ENCODE assay signal across 8 cellular contexts in the genomic region with DNA sequence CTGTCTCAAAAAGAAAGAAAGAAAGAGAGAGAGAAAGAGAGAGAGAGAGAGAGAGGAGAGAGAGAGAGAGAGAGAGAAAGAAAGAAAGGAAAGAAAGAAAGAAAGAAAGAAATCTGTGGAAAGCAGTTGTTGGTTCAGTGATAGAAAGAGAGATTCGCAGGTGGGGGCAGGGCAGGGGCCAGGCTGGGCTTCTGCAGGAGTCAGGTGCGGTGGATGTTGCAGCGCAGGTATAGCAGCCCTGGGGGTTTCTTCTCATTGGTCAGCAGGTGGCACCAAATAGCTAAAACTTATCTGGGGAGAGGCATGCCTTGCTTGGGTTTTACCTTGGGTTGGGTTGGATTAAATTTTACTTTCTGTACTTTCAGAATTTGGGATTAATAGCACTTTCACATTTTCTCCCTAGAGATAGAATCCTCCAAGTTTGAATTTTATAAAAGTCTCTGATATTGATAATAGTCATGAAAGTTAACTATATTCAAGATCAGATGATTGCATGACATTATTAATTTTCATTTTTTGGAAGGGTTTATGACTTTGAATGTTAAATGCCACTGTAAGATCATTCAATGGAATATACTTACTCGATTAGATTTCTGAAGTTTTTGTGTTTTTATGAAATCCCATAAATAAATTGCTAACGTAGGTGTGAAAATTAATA.
A peak's percentile ranks its signal among the peaks of the same experiment; 100 is the strongest.
DNase-seq lines count a peak whose midpoint lies in the region; ATAC-seq and TF ChIP-seq lines count a peak whose summit lies in the region.

No MANE protein-coding gene starts in this region.

- H3K4me1 ChIP-seq in DND-41 (ENCODE audit: insufficient read depth, low read length): no peaks in the 10 kb centered on the region
- H3K4me1 ChIP-seq in KMS-11 (ENCODE audit: low read depth, poor library complexity, severe bottlenecking): peaks cover 59% of the 10 kb centered on the region
- H3K4me1 ChIP-seq in PC-9 (replicated peaks; ENCODE audit: insufficient read depth): peaks cover 19% of the 10 kb centered on the region
- peaks cover 20 to 63% of the 10 kb centered on the region in 2 donors for H3K4me1 ChIP-seq in gastrocnemius medialis

- in situ Hi-C loops in gastrocnemius medialis (cut with MboI; ENCODE audit: low sequenced_read_pairs in 4 of 4): loop anchor here (5.0 to 25.0 kb wide), 5 partner anchors 180 to 410 kb away; a partner anchor contains a TSS

- H3K27me3 ChIP-seq in DND-41 (ENCODE audit: insufficient read depth, low read length, poor library complexity): no peaks in the 10 kb centered on the region
- no peaks in the 10 kb centered on the region for H3K27me3 ChIP-seq in KMS-11 (ENCODE audit: insufficient read depth, low read depth)
- H3K27me3 ChIP-seq in PC-9 (ENCODE audit: insufficient read depth, low read depth): no peaks in the 10 kb centered on the region
- no peaks in the 10 kb centered on the region for H3K27me3 ChIP-seq in gastrocnemius medialis

- H3K36me3 ChIP-seq in DND-41 (ENCODE audit: insufficient read depth, low read length) (0 out of 2 replicates have a peak, but pooled peaks cover 4% of the 10 kb centered on the region), KMS-11 (ENCODE audit: insufficient read depth) (no peaks in the 10 kb centered on the region), PC-9 (ENCODE audit: low read depth) (no peaks in the 10 kb centered on the region), gastrocnemius medialis (peaks cover 0 to 13% of the 10 kb centered on the region in 2 donors)

- H3K36me3 Mint-ChIP-seq in glutamatergic neuron (ENCODE audit: unreplicated experiment): peaks cover 3% of the 10 kb centered on the region

- peaks cover 6% of the 10 kb centered on the region for H3K27me3 Mint-ChIP-seq in glutamatergic neuron (ENCODE audit: unreplicated experiment)

- H3K4me3 Mint-ChIP-seq in glutamatergic neuron (ENCODE audit: unreplicated experiment): no peak overlapping the region

- intact Hi-C loops in PC-9 (cut with micrococcal nuclease; ENCODE audit: unreplicated experiment): loop anchor here (1.0 to 10.0 kb wide), 9 partner anchors 66 to 405 kb away; a partner anchor contains a TSS
- intact Hi-C loops in gastrocnemius medialis (cut with DNase I; ENCODE audit: low total_unique reads): loop anchor here (2.0 to 10.0 kb wide), 3 partner anchors 82 to 180 kb away; no protein-coding TSS in a partner anchor

- peak overlapping the region; percentile 40 for H3K27ac Mint-ChIP-seq in glutamatergic neuron (ENCODE audit: unreplicated experiment)

- TF ChIP-seq CTCF in DND-41 (IDR thresholded peaks at IDR 0.05; ENCODE audit: borderline replicate concordance, extremely low read depth, low read length, poor library complexity, severe bottlenecking) (peak; percentile 85), KMS-11 (conservative IDR thresholded peaks at IDR 0.05; ENCODE audit: low read depth, low read length) (peak; percentile 85), PC-9 (conservative IDR thresholded peaks at IDR 0.05) (peak; percentile 90), glutamatergic neuron (IDR thresholded peaks at IDR 0.05; ENCODE audit: partially characterized antibody, unreplicated experiment) (peak; percentile 43), gastrocnemius medialis (IDR thresholded peaks at IDR 0.05 in 4 of 5, conservative IDR thresholded peaks at IDR 0.05 in 1 of 5) (peak; percentile 48 to 63 (median 55))

- H4K20me1 ChIP-seq in DND-41 (ENCODE audit: insufficient read depth, low read length) (no peaks in the 10 kb centered on the region), KMS-11 (ENCODE audit: insufficient read depth) (no peaks in the 10 kb centered on the region), PC-9 (ENCODE audit: insufficient read depth) (no peaks in the 10 kb centered on the region)

- no TSS peak for BruUV-seq in PC-9 (replicated peaks; lab: Mats Ljungman, UMichigan)

- TF ChIP-seq POLR2A in gastrocnemius medialis (IDR thresholded peaks at IDR 0.05): no peak

- H3K27ac ChIP-seq in DND-41 (ENCODE audit: low read length) (no peak overlapping the region), KMS-11 (peak overlapping the region; percentile 78), PC-9 (no peak overlapping the region), gastrocnemius medialis (peak overlapping the region in 2 of 4 donors; percentile 67 to 73)

- peaks cover 10% of the 10 kb centered on the region; the same call in 1 of the 2 replicates for H3F3A ChIP-seq in PC-9 (ENCODE audit: insufficient read depth, low read depth)

- no peak overlapping the region for H3K9ac ChIP-seq in DND-41 (ENCODE audit: low read depth, low read length)
- H3K9ac ChIP-seq in KMS-11: no peak overlapping the region

- peak; percentile 96 for ATAC-seq in DND-41 (ENCODE audit: insufficient read depth, low read depth)
- ATAC-seq in GM21619 (IDR thresholded peaks at IDR 0.05; ENCODE audit: unreplicated experiment): peak; percentile 72
- peak; percentile 63 to 67 for ATAC-seq in gastrocnemius medialis
- ATAC-seq in GM18520 (IDR thresholded peaks at IDR 0.05; ENCODE audit: unreplicated experiment): no peak

- H3K79me2 ChIP-seq in DND-41 (ENCODE audit: insufficient read depth, low read length): no peaks in the 10 kb centered on the region
- H3K79me2 ChIP-seq in KMS-11 (ENCODE audit: insufficient read depth, low read depth): peaks cover 25% of the 10 kb centered on the region
- H3K79me2 ChIP-seq in PC-9 (ENCODE audit: low read depth): no peaks in the 10 kb centered on the region

- H3K4me1 Mint-ChIP-seq in glutamatergic neuron (ENCODE audit: low read depth, unreplicated experiment): peaks cover 27% of the 10 kb centered on the region

- H3K9me2 ChIP-seq in PC-9 (ENCODE audit: insufficient read depth): no peaks in the 10 kb centered on the region

- no peak overlapping the region for H3K4me2 ChIP-seq in DND-41 (ENCODE audit: insufficient read depth, low read length)
- H3K4me2 ChIP-seq in KMS-11: peak overlapping the region; percentile 75
- H3K4me2 ChIP-seq in PC-9: no peak overlapping the region

- peaks cover 2% of the 10 kb centered on the region for H3K9me3 Mint-ChIP-seq in glutamatergic neuron (ENCODE audit: unreplicated experiment)

- H3K9me3 ChIP-seq in DND-41 (ENCODE audit: insufficient read depth, low read length, severe bottlenecking) (no peaks in the 10 kb centered on the region), PC-9 (ENCODE audit: insufficient read depth, low read depth) (no peaks in the 10 kb centered on the region), gastrocnemius medialis (no peaks in the 10 kb centered on the region)

- H3K4me3 ChIP-seq in DND-41 (ENCODE audit: low read depth in 1 of 2, low read length in 2 of 2): no peak overlapping the region
- H3K4me3 ChIP-seq in KMS-11 (IDR thresholded peaks at IDR 0.05; ENCODE audit: insufficient read depth, low read depth, low read length): no peak overlapping the region
- no peak overlapping the region for H3K4me3 ChIP-seq in PC-9
- no peak overlapping the region for H3K4me3 ChIP-seq in gastrocnemius medialis

- DNase-seq in DND-41 (peak; percentile 60), PC-9 (peak; percentile 79 to 81), activated T-helper 1 cell treated with Interleukin-2 at 50 U/mL for 16 hours (ENCODE audit: low read depth) (peak; percentile 33), glutamatergic neuron (no peak), gastrocnemius medialis (peak in 1 of 2 donors; percentile 26)

- POLR2A ChIA-PET in PC-9 (lab: Charles Lee; ENCODE audit: unreplicated experiment): interaction anchor here (0.5 to 1.0 kb wide), 4 partner anchors 35 to 120 kb away, joined by 3 to 21 read pairs (median 10); no protein-coding TSS in a partner anchor

- H2AFZ ChIP-seq in DND-41 (ENCODE audit: low read depth, low read length) (no peak overlapping the region), KMS-11 (ENCODE audit: low read depth) (no peak overlapping the region), PC-9 (no peak overlapping the region)

- CTCF ChIA-PET in PC-9 (lab: Charles Lee): interaction anchor here (0.6 to 1.4 kb wide), 5 partner anchors 8 to 408 kb away, joined by 4 to 6 read pairs (median 5); no protein-coding TSS in a partner anchor
